In the genomic region with DNA sequence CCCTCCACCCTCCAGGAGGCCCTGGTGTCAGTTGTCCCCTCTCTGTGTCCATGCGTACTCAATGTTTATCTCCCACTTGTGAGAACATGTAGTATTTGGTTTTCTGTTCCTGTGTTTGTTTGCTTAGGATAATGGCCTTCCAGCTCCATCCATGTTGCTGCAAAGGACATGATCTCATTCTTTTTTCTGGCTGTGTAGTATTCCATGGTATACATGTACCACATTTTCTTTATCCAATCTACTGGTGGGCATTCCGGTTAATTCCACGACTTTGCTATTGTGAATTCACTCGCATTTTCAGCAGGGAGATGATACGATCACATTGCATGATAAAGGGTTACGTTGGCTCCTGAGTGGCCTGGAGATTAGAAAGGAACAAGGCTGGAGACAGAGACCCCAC, we compare ENCODE assay signal across 8 cellular contexts.
"Had no signal": no experiment of that assay in that cellular context is flagged by ENCODE, and none has a peak within 500 bp of the region (broad histone marks: within the 10 kb centered on the region; RNA-seq: fewer than 3 reads in every experiment).

No MANE protein-coding gene starts in this region.

- ATAC-seq: GM12878 had no signal

- DNase-seq: GDM1, GF-D8 had no signal

- H3K4me3 ChIP-seq: GM12878 had no signal

- FAIRE-seq: G401.6, GM12878, GM12891, GM12892, GM18507, GM19239 had no signal
